ENCODE assay signal across 8 cellular contexts in genomic region chr22:21867528-21868266, GRCh38. TPM values are rescaled to one million over a fixed set of nuclear protein-coding genes. Genes with fewer than 3 reads are reported as not detected.
DNase-seq lines count a peak whose midpoint lies in the region; ATAC-seq lines count a peak whose summit lies in the region.

Gene MAPK1 (minus strand): TSS chr22:21867645. CDS start chr22:21867440, 205 bp downstream.

- H3K4me3 ChIP-seq in CD4-positive, CD25-positive, alpha-beta regulatory T cell (ENCODE audit: low read depth, low read length), result peak within 1 kb of the TSS; percentile 95

- H3K9me3 Mint-ChIP-seq in CD4-positive, CD25-positive, alpha-beta regulatory T cell, result no peaks in the 10 kb centered on the region

- ATAC-seq in CD4-positive, CD25-positive, alpha-beta regulatory T cell (ENCODE audit: low read depth in 2 of 2), result peak; percentile 95 to 96
- peak; percentile 78 for ATAC-seq in GM19372 (IDR thresholded peaks at IDR 0.05; ENCODE audit: low read depth, unreplicated experiment)
- ATAC-seq in HG03558 (IDR thresholded peaks at IDR 0.05; ENCODE audit: extremely low read depth, unreplicated experiment), result peak; percentile 48

- H3K4me3 Mint-ChIP-seq in CD4-positive, CD25-positive, alpha-beta regulatory T cell, result peak within 1 kb of the TSS; percentile 93 to 99 (median 97)

- H3K27ac Mint-ChIP-seq in CD4-positive, CD25-positive, alpha-beta regulatory T cell, result peak within 1 kb of the TSS; percentile 95 to 98 (median 97)

- DNase-seq in CD4-positive, CD25-positive, alpha-beta regulatory T cell, result peak; percentile 92 to 95 (median 92)
- DNase-seq in NCI-H82 treated with DMSO at 0.1 percent for 48 hours (lab: John Stamatoyannopoulos, UW; ENCODE audit: unreplicated experiment) (peak; percentile 59), medulla oblongata (ENCODE audit: extremely low spot score) (peak; percentile 95)
- peak; percentile 79 to 91 for DNase-seq in activated CD8-positive, alpha-beta memory T cell treated with anti-CD3 and anti-CD28 coated beads for 1 hour (ENCODE audit: extremely low read depth in 1 of 2, low read depth in 1 of 2)
- peak; percentile 89 for DNase-seq in effector CD4-positive, alpha-beta T cell
- peak; percentile 88 for DNase-seq in stimulated activated CD8-positive, alpha-beta memory T cell treated with anti-CD3 and anti-CD28 coated beads, Interleukin-12 subunit alpha, Interleukin-12 subunit beta, amount 100 ng/mL, for 1 hour (ENCODE audit: low read depth)

- no peaks in the 10 kb centered on the region for H3K27me3 Mint-ChIP-seq in CD4-positive, CD25-positive, alpha-beta regulatory T cell

- peaks cover 21 to 57% (median 41%) of the 10 kb centered on the region in 4 donors for H3K4me1 Mint-ChIP-seq in CD4-positive, CD25-positive, alpha-beta regulatory T cell

- H3K36me3 Mint-ChIP-seq in CD4-positive, CD25-positive, alpha-beta regulatory T cell, result peaks cover 4% of the 10 kb centered on the region

- H3K27me3 ChIP-seq in CD4-positive, CD25-positive, alpha-beta regulatory T cell (ENCODE audit: control insufficient read depth, insufficient read depth, low read length), result no peaks in the 10 kb centered on the region

- peaks cover 43% of the 10 kb centered on the region for H3K4me1 ChIP-seq in CD4-positive, CD25-positive, alpha-beta regulatory T cell (ENCODE audit: control insufficient read depth, insufficient read depth, low read length, poor library complexity, severe bottlenecking)

- H3K27ac ChIP-seq in CD4-positive, CD25-positive, alpha-beta regulatory T cell (ENCODE audit: insufficient read depth, low read length, poor library complexity, severe bottlenecking), result peak within 1 kb of the TSS; percentile 88

- H3K36me3 ChIP-seq in CD4-positive, CD25-positive, alpha-beta regulatory T cell (ENCODE audit: control insufficient read depth, insufficient read depth, low read length), result no peaks in the 10 kb centered on the region

- no peaks in the 10 kb centered on the region for H3K9me3 ChIP-seq in CD4-positive, CD25-positive, alpha-beta regulatory T cell (ENCODE audit: control insufficient read depth in 2 of 2, low read length in 2 of 2)

RNA-seq across cellular contexts. Expression of gene MAPK1, which starts in this region (rescaled TPM):
- 88.0 TPM for total RNA-seq in CD4-positive, CD25-positive, alpha-beta regulatory T cell
- polyA plus RNA-seq in CD4-positive, CD25-positive, alpha-beta regulatory T cell, result 10 to 100 TPM; 46.5 to 81.3 (median 64.7) TPM

Comparison
In these comparisons a context has a peak if more than half of its experiments do, and no peak if none do; other contexts are left out.
1. Peak in every context shown above with its lines: DNase-seq, ATAC-seq, H3K4me3 ChIP-seq and H3K27ac ChIP-seq.